Comparison of ENCODE assay signal across 1 cellular context in genomic region chr2:62313433-62314227, GRCh38.
TF ChIP-seq lines count a peak whose summit lies in the region.

No MANE protein-coding gene starts in this region.

TF ChIP-seq in GM12878, 131 proteins besides CTCF, POLR2A, EP300 and RAD21 (continued from another document and continues in another):
- TF ChIP-seq ZNF687 (IDR thresholded peaks at IDR 0.05) (no peak), ZSCAN29 (IDR thresholded peaks at IDR 0.05) (no peak), WRNIP1 (IDR thresholded peaks at IDR 0.05; ENCODE audit: borderline replicate concordance, low read depth, low read length) (no peak), NFXL1 (IDR thresholded peaks at IDR 0.05; ENCODE audit: borderline replicate concordance) (no peak), ATF2 (IDR thresholded peaks at IDR 0.05; ENCODE audit: low read length) (peak; percentile 80), SPI1 (IDR thresholded peaks at IDR 0.05; ENCODE audit: borderline replicate concordance, insufficient read depth, low read depth, low read length) (no peak), ZNF274 (IDR thresholded peaks at IDR 0.05; ENCODE audit: insufficient read depth, insufficient read length) (no peak), MTA3 (IDR thresholded peaks at IDR 0.05; ENCODE audit: borderline replicate concordance, low read length) (peak; percentile 85), ZNF217 (IDR thresholded peaks at IDR 0.05) (no peak; the same call in 1 of the 2 replicates), BHLHE40 (IDR thresholded peaks at IDR 0.05; ENCODE audit: borderline replicate concordance in 1 of 2, low read depth in 2 of 2, low read length in 1 of 2) (peak; percentile 53 to 71; a peak in 3 of 4 replicates), ZNF24 (IDR thresholded peaks at IDR 0.05) (no peak), HDGF (IDR thresholded peaks at IDR 0.05) (0 out of 2 replicates have a peak, but pooled peaks have one; percentile 37), TCF12 (IDR thresholded peaks at IDR 0.05; ENCODE audit: low read depth, low read length) (0 out of 2 replicates have a peak, but pooled peaks have one; percentile 34), ZBTB33 (IDR thresholded peaks at IDR 0.05) (no peak), MYC (IDR thresholded peaks at IDR 0.05; ENCODE audit: insufficient read depth, insufficient read length, insufficient replicate concordance, low read length, severe bottlenecking) (no peak), TAF1 (IDR thresholded peaks at IDR 0.05; ENCODE audit: borderline replicate concordance, low read depth, low read length) (no peak), POU2F2 (IDR thresholded peaks at IDR 0.05; ENCODE audit: borderline replicate concordance, low read depth, low read length) (peak; percentile 23; the same call in 1 of the 3 replicates), PAX8 (IDR thresholded peaks at IDR 0.05) (no peak), E2F8 (IDR thresholded peaks at IDR 0.05; ENCODE audit: low read depth, partially characterized antibody) (no peak), SUZ12 (IDR thresholded peaks at IDR 0.05; ENCODE audit: unreplicated experiment) (no peak), REST (IDR thresholded peaks at IDR 0.05; ENCODE audit: low read depth, low read length) (peak; percentile 32; the same call in 1 of the 2 replicates), IRF4 (IDR thresholded peaks at IDR 0.05; ENCODE audit: low read depth, low read length) (peak; percentile 77), STAT3 (IDR thresholded peaks at IDR 0.05; ENCODE audit: low read depth, low read length) (no peak), SIX5 (IDR thresholded peaks at IDR 0.05; ENCODE audit: low read depth, low read length, severe bottlenecking) (no peak), SIN3A (IDR thresholded peaks at IDR 0.05; ENCODE audit: low read depth, low read length) (no peak)
- TF ChIP-seq, protein P1, sequence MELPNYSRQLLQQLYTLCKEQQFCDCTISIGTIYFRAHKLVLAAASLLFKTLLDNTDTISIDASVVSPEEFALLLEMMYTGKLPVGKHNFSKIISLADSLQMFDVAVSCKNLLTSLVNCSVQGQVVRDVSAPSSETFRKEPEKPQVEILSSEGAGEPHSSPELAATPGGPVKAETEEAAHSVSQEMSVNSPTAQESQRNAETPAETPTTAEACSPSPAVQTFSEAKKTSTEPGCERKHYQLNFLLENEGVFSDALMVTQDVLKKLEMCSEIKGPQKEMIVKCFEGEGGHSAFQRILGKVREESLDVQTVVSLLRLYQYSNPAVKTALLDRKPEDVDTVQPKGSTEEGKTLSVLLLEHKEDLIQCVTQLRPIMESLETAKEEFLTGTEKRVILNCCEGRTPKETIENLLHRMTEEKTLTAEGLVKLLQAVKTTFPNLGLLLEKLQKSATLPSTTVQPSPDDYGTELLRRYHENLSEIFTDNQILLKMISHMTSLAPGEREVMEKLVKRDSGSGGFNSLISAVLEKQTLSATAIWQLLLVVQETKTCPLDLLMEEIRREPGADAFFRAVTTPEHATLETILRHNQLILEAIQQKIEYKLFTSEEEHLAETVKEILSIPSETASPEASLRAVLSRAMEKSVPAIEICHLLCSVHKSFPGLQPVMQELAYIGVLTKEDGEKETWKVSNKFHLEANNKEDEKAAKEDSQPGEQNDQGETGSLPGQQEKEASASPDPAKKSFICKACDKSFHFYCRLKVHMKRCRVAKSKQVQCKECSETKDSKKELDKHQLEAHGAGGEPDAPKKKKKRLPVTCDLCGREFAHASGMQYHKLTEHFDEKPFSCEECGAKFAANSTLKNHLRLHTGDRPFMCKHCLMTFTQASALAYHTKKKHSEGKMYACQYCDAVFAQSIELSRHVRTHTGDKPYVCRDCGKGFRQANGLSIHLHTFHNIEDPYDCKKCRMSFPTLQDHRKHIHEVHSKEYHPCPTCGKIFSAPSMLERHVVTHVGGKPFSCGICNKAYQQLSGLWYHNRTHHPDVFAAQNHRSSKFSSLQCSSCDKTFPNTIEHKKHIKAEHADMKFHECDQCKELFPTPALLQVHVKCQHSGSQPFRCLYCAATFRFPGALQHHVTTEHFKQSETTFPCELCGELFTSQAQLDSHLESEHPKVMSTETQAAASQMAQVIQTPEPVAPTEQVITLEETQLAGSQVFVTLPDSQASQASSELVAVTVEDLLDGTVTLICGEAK (IDR thresholded peaks at IDR 0.05; ENCODE audit: borderline replicate concordance): no peak
- TF ChIP-seq, protein P2, sequence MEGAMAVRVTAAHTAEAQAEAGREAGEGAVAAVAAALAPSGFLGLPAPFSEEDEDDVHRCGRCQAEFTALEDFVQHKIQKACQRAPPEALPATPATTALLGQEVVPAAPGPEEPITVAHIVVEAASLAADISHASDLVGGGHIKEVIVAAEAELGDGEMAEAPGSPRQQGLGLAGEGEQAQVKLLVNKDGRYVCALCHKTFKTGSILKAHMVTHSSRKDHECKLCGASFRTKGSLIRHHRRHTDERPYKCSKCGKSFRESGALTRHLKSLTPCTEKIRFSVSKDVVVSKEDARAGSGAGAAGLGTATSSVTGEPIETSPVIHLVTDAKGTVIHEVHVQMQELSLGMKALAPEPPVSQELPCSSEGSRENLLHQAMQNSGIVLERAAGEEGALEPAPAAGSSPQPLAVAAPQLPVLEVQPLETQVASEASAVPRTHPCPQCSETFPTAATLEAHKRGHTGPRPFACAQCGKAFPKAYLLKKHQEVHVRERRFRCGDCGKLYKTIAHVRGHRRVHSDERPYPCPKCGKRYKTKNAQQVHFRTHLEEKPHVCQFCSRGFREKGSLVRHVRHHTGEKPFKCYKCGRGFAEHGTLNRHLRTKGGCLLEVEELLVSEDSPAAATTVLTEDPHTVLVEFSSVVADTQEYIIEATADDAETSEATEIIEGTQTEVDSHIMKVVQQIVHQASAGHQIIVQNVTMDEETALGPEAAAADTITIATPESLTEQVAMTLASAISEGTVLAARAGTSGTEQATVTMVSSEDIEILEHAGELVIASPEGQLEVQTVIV (IDR thresholded peaks at IDR 0.05; ENCODE audit: borderline replicate concordance, partially characterized antibody): no peak
- TF ChIP-seq, protein P3, sequence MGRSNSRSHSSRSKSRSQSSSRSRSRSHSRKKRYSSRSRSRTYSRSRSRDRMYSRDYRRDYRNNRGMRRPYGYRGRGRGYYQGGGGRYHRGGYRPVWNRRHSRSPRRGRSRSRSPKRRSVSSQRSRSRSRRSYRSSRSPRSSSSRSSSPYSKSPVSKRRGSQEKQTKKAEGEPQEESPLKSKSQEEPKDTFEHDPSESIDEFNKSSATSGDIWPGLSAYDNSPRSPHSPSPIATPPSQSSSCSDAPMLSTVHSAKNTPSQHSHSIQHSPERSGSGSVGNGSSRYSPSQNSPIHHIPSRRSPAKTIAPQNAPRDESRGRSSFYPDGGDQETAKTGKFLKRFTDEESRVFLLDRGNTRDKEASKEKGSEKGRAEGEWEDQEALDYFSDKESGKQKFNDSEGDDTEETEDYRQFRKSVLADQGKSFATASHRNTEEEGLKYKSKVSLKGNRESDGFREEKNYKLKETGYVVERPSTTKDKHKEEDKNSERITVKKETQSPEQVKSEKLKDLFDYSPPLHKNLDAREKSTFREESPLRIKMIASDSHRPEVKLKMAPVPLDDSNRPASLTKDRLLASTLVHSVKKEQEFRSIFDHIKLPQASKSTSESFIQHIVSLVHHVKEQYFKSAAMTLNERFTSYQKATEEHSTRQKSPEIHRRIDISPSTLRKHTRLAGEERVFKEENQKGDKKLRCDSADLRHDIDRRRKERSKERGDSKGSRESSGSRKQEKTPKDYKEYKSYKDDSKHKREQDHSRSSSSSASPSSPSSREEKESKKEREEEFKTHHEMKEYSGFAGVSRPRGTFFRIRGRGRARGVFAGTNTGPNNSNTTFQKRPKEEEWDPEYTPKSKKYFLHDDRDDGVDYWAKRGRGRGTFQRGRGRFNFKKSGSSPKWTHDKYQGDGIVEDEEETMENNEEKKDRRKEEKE (IDR thresholded peaks at IDR 0.05): no peak
